Comparison of ENCODE assay signal across 8 cellular contexts in genomic region chr14:25042362-25043299, GRCh38. TPM values are rescaled to one million over a fixed set of nuclear protein-coding genes. Genes with fewer than 3 reads are reported as not detected.
DNase-seq lines count a peak whose midpoint lies in the region; ATAC-seq and TF ChIP-seq lines count a peak whose summit lies in the region.

No MANE protein-coding gene starts in this region.

- H4K20me1 ChIP-seq in OCI-LY7 (ENCODE audit: insufficient read depth, low read length), result no peaks in the 10 kb centered on the region

- no peak overlapping the region for H3K4me3 ChIP-seq in OCI-LY7 (ENCODE audit: low read depth, low read length, poor library complexity, severe bottlenecking)

- intact Hi-C loops in OCI-LY7 (cut with micrococcal nuclease; ENCODE audit: unreplicated experiment), result no loop called here

- no peaks in the 10 kb centered on the region for H3K9me2 ChIP-seq in OCI-LY7 (ENCODE audit: insufficient read depth, low read length)

- DNase-seq in ELF-1 (ENCODE audit: low read depth, low spot score) (peak; percentile 9), OCI-LY7 (ENCODE audit: low spot score) (no peak), foreskin keratinocyte (peak in 1 of 2 donors; percentile 10), progenitor cell of endocrine pancreas (ENCODE audit: low spot score, unreplicated experiment) (no peak), NCI-H2196 treated with DMSO at 0.1 percent for 48 hours (lab: John Stamatoyannopoulos, UW; ENCODE audit: unreplicated experiment) (no peak), cerebellum (ENCODE audit: low spot score) (no peak), activated gamma-delta T cell (lab: John Stamatoyannopoulos, UW) (no peak)

- no TSS peak for BruUV-seq in OCI-LY7 (replicated peaks; lab: Mats Ljungman, UMichigan)

- H3K27me3 Mint-ChIP-seq in progenitor cell of endocrine pancreas, result peaks cover 24% of the 10 kb centered on the region

- POLR2A ChIA-PET in OCI-LY7 (lab: Charles Lee), result interaction anchor here (0.6 kb wide), 1 partner anchor 189 kb away, joined by 3 read pairs; no protein-coding TSS in a partner anchor

- H3K79me2 ChIP-seq in OCI-LY7 (ENCODE audit: insufficient read depth, low read depth, low read length), result no peaks in the 10 kb centered on the region

- no peak overlapping the region for H2AFZ ChIP-seq in OCI-LY7 (ENCODE audit: low read length)

- no peaks in the 10 kb centered on the region for H3K36me3 ChIP-seq in OCI-LY7 (ENCODE audit: insufficient read depth, low read length)

- H3K27ac ChIP-seq in OCI-LY7 (ENCODE audit: low read depth, low read length, poor library complexity, severe bottlenecking) (no peak overlapping the region), foreskin keratinocyte (no peak overlapping the region)

- CTCF ChIA-PET in OCI-LY7 (lab: Charles Lee; ENCODE audit: unreplicated experiment), result no interaction called here

- H3K27me3 ChIP-seq in foreskin keratinocyte, result peaks cover 5% of the 10 kb centered on the region

- TF ChIP-seq CTCF in OCI-LY7 (conservative IDR thresholded peaks at IDR 0.05; ENCODE audit: low read length) (0 out of 2 replicates have a peak, but pooled peaks have one; percentile 23), foreskin keratinocyte (conservative IDR thresholded peaks at IDR 0.05) (peak; percentile 64), progenitor cell of endocrine pancreas (IDR thresholded peaks at IDR 0.05; ENCODE audit: unreplicated experiment) (peak; percentile 57)

- no peak overlapping the region for H3K4me2 ChIP-seq in OCI-LY7 (ENCODE audit: low read length)

- H3K27ac Mint-ChIP-seq in progenitor cell of endocrine pancreas, result no peak overlapping the region

- ATAC-seq in foreskin keratinocyte (peak; percentile 35), HG03108 (IDR thresholded peaks at IDR 0.05; ENCODE audit: unreplicated experiment) (no peak)

- H3K4me3 Mint-ChIP-seq in progenitor cell of endocrine pancreas (ENCODE audit: low read depth), result no peak overlapping the region

- no peaks in the 10 kb centered on the region for H3K9me3 ChIP-seq in OCI-LY7 (ENCODE audit: low read length)

- peaks cover 6% of the 10 kb centered on the region for H3K9me3 Mint-ChIP-seq in progenitor cell of endocrine pancreas (ENCODE audit: low read depth)

- H3K4me1 ChIP-seq in OCI-LY7 (ENCODE audit: insufficient read depth, low read length, poor library complexity, severe bottlenecking), result no peaks in the 10 kb centered on the region
- H3K4me1 ChIP-seq in foreskin keratinocyte, result no peaks in the 10 kb centered on the region

- H3K36me3 Mint-ChIP-seq in progenitor cell of endocrine pancreas (ENCODE audit: insufficient read depth), result peaks cover 2% of the 10 kb centered on the region

- peaks cover 21% of the 10 kb centered on the region for H3K4me1 Mint-ChIP-seq in progenitor cell of endocrine pancreas (ENCODE audit: low read depth)

RNA-seq across cellular contexts. Expression of gene STXBP6, which starts 7.3 kb away (rescaled TPM):
- total RNA-seq in OCI-LY7 (2014; rRNA removed; shearing (Covaris generic)), result not detected in 2 replicates
- 0.48 and 1.2 TPM in 2 replicates for total RNA-seq in OCI-LY7 (2022)
- 0.25 and 0.37 TPM in 2 replicates for total RNA-seq in foreskin keratinocyte
- 0.24 and 0.36 TPM in 2 replicates for polyA plus RNA-seq in foreskin keratinocyte
- 11.7 and 11.9 TPM in 2 replicates for total RNA-seq in progenitor cell of endocrine pancreas
- 6.3 TPM for total RNA-seq in cerebellum
